ENCODE assay signal across 8 cellular contexts in genomic region chr22:31951201-31952093, GRCh38. TPM values are rescaled to one million over a fixed set of nuclear protein-coding genes. Genes with fewer than 3 reads are reported as not detected.
DNase-seq lines count a peak whose midpoint lies in the region; ATAC-seq and TF ChIP-seq lines count a peak whose summit lies in the region.

No MANE protein-coding gene starts in this region.

- POLR2A ChIA-PET in OCI-LY7 (lab: Charles Lee) = no interaction called here

- WGBS in body of pancreas, 2 donors = 53 to 80% methylated on average over 8 of the region's 8 CpGs

- ATAC-seq in body of pancreas = no peak
- ATAC-seq in mucosa of descending colon = peak; percentile 84
- ATAC-seq in upper lobe of right lung = no peak

- no peak overlapping the region for H3K4me3 ChIP-seq in body of pancreas
- no peak overlapping the region for H3K4me3 ChIP-seq in mucosa of descending colon
- H3K4me3 ChIP-seq in upper lobe of right lung = no peak overlapping the region
- H3K4me3 ChIP-seq in OCI-LY7 (ENCODE audit: low read depth, low read length, poor library complexity, severe bottlenecking) = no peak overlapping the region

- no peaks in the 10 kb centered on the region for H3K9me2 ChIP-seq in OCI-LY7 (ENCODE audit: insufficient read depth, low read length)

- CTCF ChIA-PET in OCI-LY7 (lab: Charles Lee; ENCODE audit: unreplicated experiment) = interaction anchor here (0.5 kb wide), 1 partner anchor 121 kb away, joined by 3 read pairs; no protein-coding TSS in a partner anchor

- DNase-seq in stimulated activated CD4-positive, alpha-beta T cell treated with anti-CD3 and anti-CD28 coated beads, Interleukin-15, amount 100 ng/mL, for 24 hours = peak; percentile 25
- DNase-seq in stimulated activated CD4-positive, alpha-beta T cell treated with anti-CD3 and anti-CD28 coated beads, Interleukin-4, amount 100 ng/mL, for 4 hours = no peak
- DNase-seq in body of pancreas (no peak), mucosa of descending colon (no peak), upper lobe of right lung (peak; percentile 21), OCI-LY7 (ENCODE audit: low spot score) (no peak), KBM-7 (no peak), NCI-H1694 (lab: John Stamatoyannopoulos, UW) (no peak)

- no peak for TF ChIP-seq CTCF in body of pancreas (IDR thresholded peaks at IDR 0.05)
- no peak for TF ChIP-seq CTCF in mucosa of descending colon (IDR thresholded peaks at IDR 0.05)
- TF ChIP-seq CTCF in upper lobe of right lung (IDR thresholded peaks at IDR 0.05) = no peak
- no peak for TF ChIP-seq CTCF in OCI-LY7 (conservative IDR thresholded peaks at IDR 0.05; ENCODE audit: low read length)

- peaks cover 98% of the 10 kb centered on the region for H3K79me2 ChIP-seq in OCI-LY7 (ENCODE audit: insufficient read depth, low read depth, low read length)

- H3K9me3 ChIP-seq in body of pancreas (no peaks in the 10 kb centered on the region), mucosa of descending colon (no peaks in the 10 kb centered on the region), upper lobe of right lung (no peaks in the 10 kb centered on the region), OCI-LY7 (ENCODE audit: low read length) (no peaks in the 10 kb centered on the region)

- peaks cover 54% of the 10 kb centered on the region for H4K20me1 ChIP-seq in OCI-LY7 (ENCODE audit: insufficient read depth, low read length)

- peak overlapping the region in 3 of 4 donors; percentile 8 to 60 (median 15) for H3K27ac ChIP-seq in body of pancreas
- H3K27ac ChIP-seq in upper lobe of right lung = peak overlapping the region; percentile 38
- no peak overlapping the region for H3K27ac ChIP-seq in OCI-LY7 (ENCODE audit: low read depth, low read length, poor library complexity, severe bottlenecking)

- BruUV-seq in OCI-LY7 (replicated peaks; lab: Mats Ljungman, UMichigan) = no TSS peak

- no peaks in the 10 kb centered on the region for H3K27me3 ChIP-seq in body of pancreas
- no peaks in the 10 kb centered on the region for H3K27me3 ChIP-seq in upper lobe of right lung

- H2AFZ ChIP-seq in OCI-LY7 (ENCODE audit: low read length) = no peak overlapping the region

- H3K4me1 ChIP-seq in body of pancreas (peaks cover 69% of the 10 kb centered on the region), mucosa of descending colon (ENCODE audit: low read depth) (peaks cover 32% of the 10 kb centered on the region), upper lobe of right lung (peaks cover 60% of the 10 kb centered on the region), OCI-LY7 (ENCODE audit: insufficient read depth, low read length, poor library complexity, severe bottlenecking) (peaks cover 19% of the 10 kb centered on the region)

- no peak for TF ChIP-seq POLR2A in body of pancreas (IDR thresholded peaks at IDR 0.05)

- in situ Hi-C loops in KBM-7 (cut with MboI; ENCODE audit: low pct_unique_long_range_greater_than_20kb, low sequenced_read_pairs) = loop anchor here (25.0 kb wide), 1 partner anchor 289 kb away; the partner anchor contains the start of gene PISD

- intact Hi-C loops in body of pancreas (cut with DNase I) (no loop called here), mucosa of descending colon (cut with DNase I, micrococcal nuclease) (no loop called here), upper lobe of right lung (cut with DNase I) (no loop called here), OCI-LY7 (cut with micrococcal nuclease; ENCODE audit: unreplicated experiment) (no loop called here)

- H3K4me2 ChIP-seq in OCI-LY7 (ENCODE audit: low read length) = no peak overlapping the region

- peaks cover under 1 to 4% of the 10 kb centered on the region in 2 donors for H3K36me3 ChIP-seq in body of pancreas (replicated peaks in 1 of 2; ENCODE audit: insufficient read depth in 1 of 2, low read depth in 2 of 2)
- peaks cover 5% of the 10 kb centered on the region for H3K36me3 ChIP-seq in mucosa of descending colon (ENCODE audit: low read depth)
- H3K36me3 ChIP-seq in upper lobe of right lung = peaks cover 27% of the 10 kb centered on the region
- peaks cover 91% of the 10 kb centered on the region for H3K36me3 ChIP-seq in OCI-LY7 (ENCODE audit: insufficient read depth, low read length)

RNA-seq across cellular contexts. Expression of gene YWHAH, which starts 7.1 kb away (rescaled TPM):
- 10 to 100 TPM; 62.6 to 77.8 TPM for total RNA-seq in body of pancreas
- 100 to 1,000 TPM; 140 to 162 (median 149) TPM for total RNA-seq in mucosa of descending colon
- total RNA-seq in upper lobe of right lung = 154 TPM
- total RNA-seq in OCI-LY7 (2014; rRNA removed; shearing (Covaris generic)) = 103 and 113 TPM in 2 replicates
- 145 and 155 TPM in 2 replicates for total RNA-seq in OCI-LY7 (2022)

Comparison
In these comparisons a context has a peak if more than half of its experiments do, and no peak if none do; other contexts are left out.
1. DNase-seq: peak in stimulated activated CD4-positive, alpha-beta T cell treated with anti-CD3 and anti-CD28 coated beads, Interleukin-15, amount 100 ng/mL, for 24 hours (single experiment) and upper lobe of right lung (single experiment); none in stimulated activated CD4-positive, alpha-beta T cell treated with anti-CD3 and anti-CD28 coated beads, Interleukin-4, amount 100 ng/mL, for 4 hours (0 of 2), body of pancreas (0 of 4), mucosa of descending colon (0 of 3), OCI-LY7 (single experiment), KBM-7 (single experiment) and NCI-H1694 (single experiment).